29 cellular contexts compared by ENCODE assay signal in genomic region chr14:57957441-57957840, GRCh38.
"Had no signal": no experiment of that assay in that cellular context is flagged by ENCODE, and none has a peak within 500 bp of the region (broad histone marks: within the 10 kb centered on the region; RNA-seq: fewer than 3 reads in every experiment).

No MANE protein-coding gene starts in this region.

- H3K4me3 ChIP-seq: coronary artery, gastroesophageal sphincter, heart right ventricle had no signal

- H3K36me3 ChIP-seq: brain microvascular endothelial cell, gastroesophageal sphincter, heart right ventricle had no signal

- DNase-seq: activated CD4-positive, alpha-beta T cell treated with anti-CD3 and anti-CD28 coated beads for 36 hours; activated CD4-positive, alpha-beta T cell treated with anti-CD3 and anti-CD28 coated beads, Interleukin-2, amount 50 U/mL, for 1 hour; activated CD4-positive, alpha-beta T cell treated with anti-CD3 and anti-CD28 coated beads, Interleukin-2, amount 50 U/mL, for 48 hours; activated CD4-positive, CD25-positive, alpha-beta regulatory T cell; activated CD4-positive, CD25-positive, alpha-beta regulatory T cell treated with anti-CD3 and anti-CD28 coated beads, Interleukin-2, amount 50 U/mL, for 72 hours; activated CD8-positive, alpha-beta memory T cell treated with anti-CD3 and anti-CD28 coated beads for 24 hours; activated CD8-positive, alpha-beta T cell treated with anti-CD3 and anti-CD28 coated beads for 36 hours; activated effector memory CD4-positive, alpha-beta T cell treated with Interleukin-2 at 50 U/mL for 16 hours; activated gamma-delta T cell treated with Interleukin-2 at 50 U/mL for 16 hours; activated naive CD4-positive, alpha-beta T cell treated with anti-CD3 and anti-CD28 coated beads, Interleukin-2, amount 50 U/mL, for 16 hours; activated naive CD4-positive, alpha-beta T cell treated with Interleukin-2 at 50 U/mL for 16 hours; activated T-cell treated with anti-CD3 and anti-CD28 coated beads, Interleukin-2, amount 50 U/mL, for 4 hours; amniotic stem cell; anterior cingulate cortex; brain microvascular endothelial cell; dermis blood vessel endothelial cell; effector CD4-positive, alpha-beta T cell; effector memory CD8-positive, alpha-beta T cell; foreskin melanocyte; heart right ventricle; T-helper 1 cell; T-helper 17 cell; T1000 had no signal

- H3K27me3 ChIP-seq: brain microvascular endothelial cell, gastroesophageal sphincter had no signal

- H3K27ac ChIP-seq: brain microvascular endothelial cell, coronary artery, gastroesophageal sphincter, heart right ventricle had no signal

- ATAC-seq: activated CD4-positive, alpha-beta T cell treated with anti-CD3 and anti-CD28 coated beads for 36 hours; activated CD8-positive, alpha-beta T cell treated with anti-CD3 and anti-CD28 coated beads for 36 hours; activated T-cell treated with anti-CD3 and anti-CD28 coated beads, Interleukin-2, amount 50 U/mL, for 4 hours; activated T-helper 17 cell treated with anti-CD3 and anti-CD28 coated beads, Interleukin-2, amount 50 U/mL, for 72 hours; effector memory CD8-positive, alpha-beta T cell; esophagus mucosa; gastroesophageal sphincter; heart right ventricle; T-helper 17 cell had no signal

- FAIRE-seq: astrocyte, bronchial epithelial cell had no signal
